25 cellular contexts compared by ENCODE assay signal in the genomic region with DNA sequence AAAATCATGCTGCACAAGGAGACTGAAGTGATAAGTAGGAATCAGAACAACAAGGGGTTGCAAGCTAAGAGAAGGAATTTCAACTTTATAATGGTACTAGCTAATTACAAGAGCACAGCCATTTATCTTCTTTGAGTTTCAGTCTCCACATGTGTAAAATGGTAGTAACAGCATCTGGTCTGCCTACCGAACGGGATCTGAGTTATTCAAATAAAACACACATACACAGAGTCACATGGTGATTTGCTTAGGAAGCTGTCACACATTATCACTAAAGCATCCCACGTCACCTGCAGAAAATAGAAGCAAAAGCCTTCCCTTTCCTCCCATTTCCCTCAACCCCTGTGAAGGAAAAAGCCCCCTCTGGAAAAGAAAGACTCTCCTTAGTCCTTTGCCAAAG.
"Had no signal": no experiment of that assay in that cellular context is flagged by ENCODE, and none has a peak within 500 bp of the region (broad histone marks: within the 10 kb centered on the region; RNA-seq: fewer than 3 reads in every experiment).

No MANE protein-coding gene starts in this region.

- H3K27ac Mint-ChIP-seq: activated B cell treated with CpG ODN at 0.5 μM for 24 hours; activated CD4-positive, alpha-beta memory T cell treated with anti-CD3 and anti-CD28 coated beads for 36 hours; activated CD4-positive, alpha-beta T cell treated with anti-CD3 and anti-CD28 coated beads, Interleukin-2, amount 10 ng/mL, durations not matched to agents 7 days and 5 days; activated naive CD4-positive, alpha-beta T cell treated with anti-CD3 and anti-CD28 coated beads for 36 hours; activated naive CD8-positive, alpha-beta T cell; brain; T-cell had no signal

- H3K4me2 ChIP-seq: KMS-11 had no signal

- H3K27ac ChIP-seq: KMS-11, SK-N-MC had no signal

- DNase-seq: activated B cell treated with CpG ODN at 0.5 μM for 24 hours; activated CD4-positive, alpha-beta memory T cell treated with anti-CD3 and anti-CD28 coated beads for 36 hours; activated CD4-positive, alpha-beta T cell treated with anti-CD3 and anti-CD28 coated beads, Interleukin-2, amount 10 ng/mL, durations not matched to agents 7 days and 5 days; activated CD8-positive, alpha-beta memory T cell treated with anti-CD3 and anti-CD28 coated beads for 24 hours; activated effector memory CD4-positive, alpha-beta T cell treated with anti-CD3 and anti-CD28 coated beads, Interleukin-2, amount 50 U/mL, for 16 hours; activated naive CD4-positive, alpha-beta T cell treated with anti-CD3 and anti-CD28 coated beads for 36 hours; activated T-cell treated with anti-CD3 and anti-CD28 coated beads, Interleukin-2, amount 50 U/mL, for 4 hours; amygdala; MM.1S; NCI-H1105; NCI-H1436 treated with DMSO at 0.1 percent for 48 hours; NCI-H1930; NCI-H510A; OCI-M1; RPMI8226; T-cell; T-helper 2 cell; T1000 had no signal

- H3K27me3 Mint-ChIP-seq: activated B cell treated with CpG ODN at 0.5 μM for 24 hours; activated CD4-positive, alpha-beta memory T cell treated with anti-CD3 and anti-CD28 coated beads for 36 hours; activated CD4-positive, alpha-beta T cell treated with anti-CD3 and anti-CD28 coated beads, Interleukin-2, amount 10 ng/mL, durations not matched to agents 7 days and 5 days; activated naive CD8-positive, alpha-beta T cell; central memory CD8-positive, alpha-beta T cell; T-cell had no signal

- H3K36me3 Mint-ChIP-seq: activated CD4-positive, alpha-beta memory T cell treated with anti-CD3 and anti-CD28 coated beads for 36 hours; activated naive CD8-positive, alpha-beta T cell; brain; T-cell had no signal

- H3K4me1 Mint-ChIP-seq: activated CD4-positive, alpha-beta T cell treated with anti-CD3 and anti-CD28 coated beads, Interleukin-2, amount 10 ng/mL, durations not matched to agents 7 days and 5 days; central memory CD8-positive, alpha-beta T cell; T-cell had no signal

- H3K4me3 Mint-ChIP-seq: activated B cell treated with CpG ODN at 0.5 μM for 24 hours; activated CD4-positive, alpha-beta memory T cell treated with anti-CD3 and anti-CD28 coated beads for 36 hours; activated CD4-positive, alpha-beta T cell treated with anti-CD3 and anti-CD28 coated beads, Interleukin-2, amount 10 ng/mL, durations not matched to agents 7 days and 5 days; activated naive CD4-positive, alpha-beta T cell treated with anti-CD3 and anti-CD28 coated beads for 36 hours; activated naive CD8-positive, alpha-beta T cell; activated T-cell treated with anti-CD3 and anti-CD28 coated beads, Interleukin-2, amount 50 U/mL, for 4 hours; brain; central memory CD8-positive, alpha-beta T cell; T-cell had no signal

- H3K9ac ChIP-seq: KMS-11 had no signal

- H3K9me3 Mint-ChIP-seq: activated B cell treated with CpG ODN at 0.5 μM for 24 hours; activated CD4-positive, alpha-beta memory T cell treated with anti-CD3 and anti-CD28 coated beads for 36 hours; activated CD4-positive, alpha-beta T cell treated with anti-CD3 and anti-CD28 coated beads, Interleukin-2, amount 10 ng/mL, durations not matched to agents 7 days and 5 days; activated naive CD4-positive, alpha-beta T cell treated with anti-CD3 and anti-CD28 coated beads for 36 hours; activated T-cell treated with anti-CD3 and anti-CD28 coated beads, Interleukin-2, amount 50 U/mL, for 4 hours; central memory CD8-positive, alpha-beta T cell; T-cell had no signal

- ATAC-seq: activated T-cell treated with anti-CD3 and anti-CD28 coated beads, Interleukin-2, amount 50 U/mL, for 4 hours; Panc1; Right ventricle myocardium inferior; T-cell had no signal

- H3K4me3 ChIP-seq: SK-N-MC had no signal
